In the genomic region with DNA sequence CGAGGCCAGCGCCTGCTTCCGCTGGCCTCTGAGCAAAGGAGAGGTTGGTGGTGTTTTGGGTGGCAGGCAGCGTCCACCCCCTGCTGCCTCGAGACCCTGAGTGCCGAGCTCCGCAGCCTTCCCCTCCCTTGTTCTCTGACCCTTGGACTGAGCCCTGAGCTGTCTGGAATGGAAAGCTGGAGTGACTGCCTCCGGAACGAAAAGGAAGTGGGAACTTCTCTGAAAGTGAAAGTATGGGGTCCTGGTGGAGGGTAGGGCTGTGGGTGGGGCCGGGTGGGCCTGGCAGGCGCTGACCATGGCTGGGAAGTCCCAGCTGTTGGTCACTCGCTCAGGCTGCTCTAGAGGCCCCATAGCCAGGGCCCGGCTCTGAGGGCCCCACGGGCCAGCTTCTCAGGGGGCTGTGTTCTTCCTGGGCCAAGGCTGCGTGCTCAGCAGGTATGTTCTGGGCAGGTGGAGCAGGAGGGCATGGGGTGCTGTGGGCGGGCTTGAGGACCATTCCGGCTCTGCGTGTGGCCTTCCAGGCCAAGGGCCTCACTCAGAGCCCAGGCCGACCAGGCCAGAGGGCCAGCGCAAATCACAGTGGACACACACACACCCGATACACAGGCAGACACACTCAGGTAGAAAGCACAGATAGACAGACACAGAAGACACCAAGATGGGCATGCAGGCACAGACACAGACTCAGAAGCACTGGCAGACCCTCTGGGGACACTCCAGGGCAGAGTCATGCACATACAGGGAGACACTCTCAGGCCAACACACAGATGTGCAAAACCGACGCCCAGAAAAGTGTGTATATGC, we compare ENCODE assay signal across 14 cellular contexts. TPM values are rescaled to one million over a fixed set of nuclear protein-coding genes. Genes with fewer than 3 reads are reported as not detected.
DNase-seq lines count a peak whose midpoint lies in the region; ATAC-seq and TF ChIP-seq lines count a peak whose summit lies in the region.
"Had no signal": no experiment of that assay in that cellular context is flagged by ENCODE, and none has a peak within 500 bp of the region (broad histone marks: within the 10 kb centered on the region; RNA-seq: fewer than 3 reads in every experiment).

A gene (plus strand): TSS at position 320 of the 804 bp plus-strand sequence. CDS start 5,495 bp downstream, outside the sequence.

- H3K4me3 ChIP-seq in fibroblast of lung (replicated peaks in 1 of 4; ENCODE audit: control extremely low read depth in 1 of 4, insufficient read depth in 1 of 4, low read depth in 3 of 4, low read length in 4 of 4) (peak within 1 kb of the TSS in 2 of 4 experiments; percentile 11 to 26), mucosa of descending colon (no peak within 1 kb of the TSS), stomach smooth muscle (ENCODE audit: low read length in 2 of 2) (peak within 1 kb of the TSS in 1 of 2 donors; percentile 58)

- no peaks in the 10 kb centered on the region for H3K79me2 ChIP-seq in fibroblast of lung (ENCODE audit: control insufficient read depth, insufficient read depth, low read length)

- H3K4me1 ChIP-seq in fibroblast of lung (ENCODE audit: control insufficient read depth, extremely low read depth, insufficient read depth, low read length) (peaks cover 4% of the 10 kb centered on the region), mucosa of descending colon (ENCODE audit: low read depth) (peaks cover 25% of the 10 kb centered on the region), stomach smooth muscle (ENCODE audit: control insufficient read depth, insufficient read depth, low read length) (peaks cover 20% of the 10 kb centered on the region), foreskin keratinocyte (no peaks in the 10 kb centered on the region)

- no peaks in the 10 kb centered on the region for H3K9me3 ChIP-seq in fibroblast of lung (ENCODE audit: control insufficient read depth, insufficient read depth, low read depth, low read length)
- H3K9me3 ChIP-seq in mucosa of descending colon = no peaks in the 10 kb centered on the region
- no peaks in the 10 kb centered on the region for H3K9me3 ChIP-seq in stomach smooth muscle (ENCODE audit: control insufficient read depth in 2 of 2, low read length in 2 of 2)

- peak within 1 kb of the TSS; percentile 66 for H3K4me2 ChIP-seq in fibroblast of lung (ENCODE audit: extremely low read depth, insufficient read depth, low read length)
- H3K4me2 ChIP-seq: KMS-11 had no signal

- H3K27ac ChIP-seq in fibroblast of lung (ENCODE audit: insufficient read depth, low read length) (no peak within 1 kb of the TSS), stomach smooth muscle (ENCODE audit: low read length) (peak within 1 kb of the TSS; percentile 24), foreskin keratinocyte (no peak within 1 kb of the TSS)
- H3K27ac ChIP-seq: KMS-11 had no signal

- intact Hi-C loops in mucosa of descending colon (cut with DNase I, micrococcal nuclease) = no loop called here

- H3K36me3 ChIP-seq in fibroblast of lung (ENCODE audit: control insufficient read depth, insufficient read depth, low read length) (no peaks in the 10 kb centered on the region), mucosa of descending colon (ENCODE audit: low read depth) (no peaks in the 10 kb centered on the region), stomach smooth muscle (ENCODE audit: control insufficient read depth in 2 of 2, insufficient read depth in 2 of 2, low read length in 2 of 2) (no peaks in the 10 kb centered on the region)

- no peaks in the 10 kb centered on the region for H3K27me3 ChIP-seq in fibroblast of lung (ENCODE audit: control insufficient read depth, insufficient read depth, low read length)
- peaks cover 0 to 6% of the 10 kb centered on the region in 2 donors for H3K27me3 ChIP-seq in stomach smooth muscle (ENCODE audit: control insufficient read depth in 1 of 2, insufficient read depth in 2 of 2, low read length in 2 of 2)
- H3K27me3 ChIP-seq in foreskin keratinocyte = peaks cover 36% of the 10 kb centered on the region

- H4K20me1 ChIP-seq in fibroblast of lung (ENCODE audit: control insufficient read depth, extremely low read depth, insufficient read depth, low read length) = no peaks in the 10 kb centered on the region

- H2AFZ ChIP-seq in fibroblast of lung (ENCODE audit: low read length) = peak within 1 kb of the TSS; percentile 88

- H3K9ac ChIP-seq in fibroblast of lung (ENCODE audit: insufficient read depth, low read length) (peak within 1 kb of the TSS; percentile 59), stomach smooth muscle (ENCODE audit: low read length in 2 of 2) (peak within 1 kb of the TSS in 1 of 2 donors; percentile 29)
- H3K9ac ChIP-seq: KMS-11 had no signal

- DNase-seq in MV-4-11 (lab: John Stamatoyannopoulos, UW) (peak; percentile 19), fibroblast of lung (ENCODE audit: low read depth in 2 of 2) (peak in 1 of 2 donors; percentile 50), mucosa of descending colon (peak; percentile 70 to 71 (median 70)), activated gamma-delta T cell (lab: John Stamatoyannopoulos, UW) (no peak), foreskin keratinocyte (no peak), NCI-H2081 (lab: John Stamatoyannopoulos, UW) (no peak)
- DNase-seq: activated B cell treated with CpG ODN at 0.5 μM for 24 hours; effector CD8-positive, alpha-beta T cell; naive B cell; NCI-H2029 treated with DMSO at 0.1 percent for 48 hours; stimulated activated CD4-positive, alpha-beta T cell treated with anti-CD3 and anti-CD28 coated beads, Interleukin-15, amount 100 ng/mL, for 24 hours had no signal

- ATAC-seq in mucosa of descending colon = peak; percentile 83
- ATAC-seq in foreskin keratinocyte = no peak
- no peak for ATAC-seq in GM21717 (IDR thresholded peaks at IDR 0.05; ENCODE audit: unreplicated experiment)

- no peak for TF ChIP-seq CTCF in fibroblast of lung (conservative IDR thresholded peaks at IDR 0.05 in 1 of 2, IDR thresholded peaks at IDR 0.05 in 1 of 2; ENCODE audit: low read depth in 1 of 2, low read length in 2 of 2)
- TF ChIP-seq CTCF in mucosa of descending colon (IDR thresholded peaks at IDR 0.05) = no peak
- no peak for TF ChIP-seq CTCF in foreskin keratinocyte (conservative IDR thresholded peaks at IDR 0.05)

RNA-seq across cellular contexts. Expression of the gene that starts here (rescaled TPM):
- total RNA-seq in fibroblast of lung (0.26 and 0.50 TPM in 2 replicates), mucosa of descending colon (10 to 100 TPM; 16.7 to 29.1 (median 26.1) TPM), foreskin keratinocyte (not detected in 2 replicates)
- polyA plus RNA-seq in fibroblast of lung (0.18 and 0.39 TPM in 2 replicates), foreskin keratinocyte (not detected in 2 replicates)
- polyA plus RNA-seq in fibroblast of lung (2012) = 0.16 and 0.51 TPM in 2 replicates
- polyA minus RNA-seq in fibroblast of lung (ENCODE audit: low replicate concordance) = not detected in 2 replicates
- total RNA-seq: activated B cell treated with CpG ODN at 0.5 μM for 24 hours had no signal

Comparison
In these comparisons a context has a peak if more than half of its experiments do, and no peak if none do; other contexts are left out.
1. RNA of the gene that starts here (total RNA-seq): 16.7 to 29.1 TPM in mucosa of descending colon; 0.26 to 0.50 TPM in fibroblast of lung and not detected in foreskin keratinocyte; every median in the first group is over 10 times any median in the second.
2. DNase-seq: peak in MV-4-11 (single experiment) and mucosa of descending colon (3 of 3); none in activated gamma-delta T cell (single experiment), foreskin keratinocyte (0 of 2) and NCI-H2081 (0 of 2).